Comparison of ENCODE assay signal across 8 cellular contexts in genomic region chr1:28232558-28233263, GRCh38. TPM values are rescaled to one million over a fixed set of nuclear protein-coding genes. Genes with fewer than 3 reads are reported as not detected.
DNase-seq lines count a peak whose midpoint lies in the region; ATAC-seq and TF ChIP-seq lines count a peak whose summit lies in the region.

TSS of gene DNAJC8 (minus strand) at chr1:28233029. CDS start at chr1:28232998, 31 bp downstream.

- POLR2A ChIA-PET in AG04449 (lab: Yijun Ruan, JAX): no interaction called here
- POLR2A ChIA-PET in activated CD4-positive, alpha-beta T cell treated with anti-CD3 and anti-CD28 coated beads, Interleukin-2, amount 10 ng/mL, durations not matched to agents 7 days and 5 days (lab: Charles Lee): no interaction called here

- DNase-seq in AG04449 (ENCODE audit: low read depth, low spot score) (no peak), NCI-H748 (lab: John Stamatoyannopoulos, UW; ENCODE audit: unreplicated experiment) (peak; percentile 89), coronary artery (ENCODE audit: low spot score) (peak; percentile 94), left colon (peak; percentile 96 to 98)
- DNase-seq in activated CD4-positive, alpha-beta T cell treated with anti-CD3 and anti-CD28 coated beads, Interleukin-2, amount 10 ng/mL, durations not matched to agents 7 days and 5 days: peak; percentile 96
- peak; percentile 92 to 93 for DNase-seq in stimulated activated CD4-positive, alpha-beta T cell treated with anti-CD3 and anti-CD28 coated beads, Interleukin-1b, Interleukin-23, amount 100 ng/mL, for 4 hours (ENCODE audit: low read depth in 2 of 2)

- no peaks in the 10 kb centered on the region for H3K27me3 Mint-ChIP-seq in activated CD4-positive, alpha-beta T cell treated with anti-CD3 and anti-CD28 coated beads, Interleukin-2, amount 10 ng/mL, durations not matched to agents 7 days and 5 days

- peak; percentile 57 for ATAC-seq in GM19035 (IDR thresholded peaks at IDR 0.05; ENCODE audit: unreplicated experiment)
- ATAC-seq in HG03442 (IDR thresholded peaks at IDR 0.05; ENCODE audit: unreplicated experiment): peak; percentile 48
- ATAC-seq in left colon: peak; percentile 61

- H3K4me3 Mint-ChIP-seq in activated CD4-positive, alpha-beta T cell treated with anti-CD3 and anti-CD28 coated beads, Interleukin-2, amount 10 ng/mL, durations not matched to agents 7 days and 5 days: peak within 1 kb of the TSS; percentile 99

- H3K4me1 Mint-ChIP-seq in activated CD4-positive, alpha-beta T cell treated with anti-CD3 and anti-CD28 coated beads, Interleukin-2, amount 10 ng/mL, durations not matched to agents 7 days and 5 days: peaks cover 25% of the 10 kb centered on the region

- intact Hi-C loops in left colon (cut with DNase I, micrococcal nuclease): no loop called here

- H3K4me3 ChIP-seq in AG04449 (ENCODE audit: low read depth, low read length) (peak within 1 kb of the TSS; percentile 99), coronary artery (peak within 1 kb of the TSS; percentile 97)

- peaks cover 15% of the 10 kb centered on the region for H3K36me3 Mint-ChIP-seq in activated CD4-positive, alpha-beta T cell treated with anti-CD3 and anti-CD28 coated beads, Interleukin-2, amount 10 ng/mL, durations not matched to agents 7 days and 5 days (ENCODE audit: low read depth)

- TF ChIP-seq CTCF in AG04449 (IDR thresholded peaks at IDR 0.05; ENCODE audit: insufficient read depth, low read length, missing control alignments): no peak
- TF ChIP-seq CTCF in coronary artery (IDR thresholded peaks at IDR 0.05): no peak

- H3K27ac Mint-ChIP-seq in activated CD4-positive, alpha-beta T cell treated with anti-CD3 and anti-CD28 coated beads, Interleukin-2, amount 10 ng/mL, durations not matched to agents 7 days and 5 days: peak within 1 kb of the TSS; percentile 99

- H3K9me3 Mint-ChIP-seq in activated CD4-positive, alpha-beta T cell treated with anti-CD3 and anti-CD28 coated beads, Interleukin-2, amount 10 ng/mL, durations not matched to agents 7 days and 5 days: no peaks in the 10 kb centered on the region

- CTCF ChIA-PET in AG04449 (lab: Yijun Ruan, JAX): interaction anchor here (0.8 to 2.9 kb wide), 2 partner anchors 13 to 15 kb away, joined by 4 to 13 read pairs; no protein-coding TSS in a partner anchor
- CTCF ChIA-PET in activated CD4-positive, alpha-beta T cell treated with anti-CD3 and anti-CD28 coated beads, Interleukin-2, amount 10 ng/mL, durations not matched to agents 7 days and 5 days (lab: Charles Lee): interaction anchor here (1.2 to 5.9 kb wide), 2 partner anchors 12 to 141 kb away, joined by 3 to 35 read pairs; no protein-coding TSS in a partner anchor

- H3K27ac ChIP-seq in coronary artery: peak within 1 kb of the TSS; percentile 81 to 91

RNA-seq across cellular contexts. Expression of gene DNAJC8, which starts in this region (rescaled TPM):
- total RNA-seq in activated CD4-positive, alpha-beta T cell treated with anti-CD3 and anti-CD28 coated beads, Interleukin-2, amount 10 ng/mL, durations not matched to agents 7 days and 5 days: 100 to 1,000 TPM; 110 to 128 TPM
- 10 to 100 TPM; 45.7 to 48.6 TPM for total RNA-seq in left colon
